8 cellular contexts compared by ENCODE assay signal in genomic region chr22:27133951-27134664, GRCh38.
DNase-seq lines count a peak whose midpoint lies in the region; ATAC-seq and TF ChIP-seq lines count a peak whose summit lies in the region.

No MANE protein-coding gene starts in this region.

- H2BK20ac ChIP-seq in IMR-90 (ENCODE audit: low read depth, low read length), result peak overlapping the region; percentile 89

- H3K4me2 ChIP-seq in BLaER1 treated with 17β-estradiol and CSF1 and Interleukin-3, amounts not matched to agents 10 nM and 100 nM, result peak overlapping the region; percentile 75 to 96 (median 83)
- H3K4me2 ChIP-seq in IMR-90 (ENCODE audit: low read depth, low read length), result peak overlapping the region; percentile 55; the same call in 1 of the 2 replicates

- intact Hi-C loops in IMR-90 (cut with micrococcal nuclease), result no loop called here

- ATAC-seq in IMR-90 (ENCODE audit: low read depth) (peak; percentile 78), GM18858 (IDR thresholded peaks at IDR 0.05; ENCODE audit: unreplicated experiment) (no peak), GM18520 (IDR thresholded peaks at IDR 0.05; ENCODE audit: unreplicated experiment) (no peak)

- CTCF ChIA-PET in IMR-90 (lab: Yijun Ruan, JAX), result interaction anchor here (0.9 kb wide), 1 partner anchor 21 kb away, joined by 3 read pairs; no protein-coding TSS in a partner anchor

- peak overlapping the region; percentile 77 for H3K14ac ChIP-seq in IMR-90 (replicated peaks; ENCODE audit: low read depth, low read length)

- H2AFZ ChIP-seq in IMR-90 (replicated peaks; ENCODE audit: low read length, poor library complexity), result peak overlapping the region; percentile 60

- H3K23ac ChIP-seq in IMR-90 (ENCODE audit: low read depth, low read length), result peak overlapping the region; percentile 26; the same call in 1 of the 2 replicates

- peaks cover 30 to 72% (median 56%) of the 10 kb centered on the region in 10 experiments for H3K4me1 ChIP-seq in BLaER1 treated with 17β-estradiol and CSF1 and Interleukin-3, amounts not matched to agents 10 nM and 100 nM
- H3K4me1 ChIP-seq in IMR-90 (ENCODE audit: control insufficient read depth, insufficient read depth, low read length), result peaks cover 13% of the 10 kb centered on the region

- H3K9me1 ChIP-seq in IMR-90 (ENCODE audit: insufficient read depth, low read length), result peaks cover 15% of the 10 kb centered on the region

- H3K18ac ChIP-seq in IMR-90 (ENCODE audit: low read depth, low read length), result peak overlapping the region; percentile 17

- DNase-seq in IMR-90 (peak; percentile 86), amniotic stem cell (lab: John Stamatoyannopoulos, UW) (peak; percentile 11), myocyte (ENCODE audit: low read depth) (peak; percentile 73), activated gamma-delta T cell treated with Interleukin-2 at 50 U/mL for 16 hours (no peak), NCI-H526 treated with DMSO at 0.1 percent for 48 hours (lab: John Stamatoyannopoulos, UW) (no peak)

- no peaks in the 10 kb centered on the region for H3K79me1 ChIP-seq in IMR-90 (ENCODE audit: low read depth in 1 of 2, low read length in 2 of 2)

- H4K20me1 ChIP-seq in BLaER1 treated with 17β-estradiol and CSF1 and Interleukin-3, amounts not matched to agents 10 nM and 100 nM, result no peaks in the 10 kb centered on the region
- no peaks in the 10 kb centered on the region for H4K20me1 ChIP-seq in IMR-90 (ENCODE audit: insufficient read depth, low read length)

- H2BK120ac ChIP-seq in IMR-90 (ENCODE audit: low read depth, low read length), result peak overlapping the region; percentile 94

- no peak for TF ChIP-seq RAD21 in IMR-90 (IDR thresholded peaks at IDR 0.05; ENCODE audit: low read length)

- peak overlapping the region; percentile 87 for H2AK5ac ChIP-seq in IMR-90 (ENCODE audit: low read depth, low read length)

- peak overlapping the region in 10 of 11 experiments; percentile 58 to 92 (median 86); a peak in 20 of 22 replicates for H3K27ac ChIP-seq in BLaER1 treated with 17β-estradiol and CSF1 and Interleukin-3, amounts not matched to agents 10 nM and 100 nM
- H3K27ac ChIP-seq in IMR-90 (ENCODE audit: insufficient read depth, low read length), result no peak overlapping the region; the same call in 1 of the 2 replicates

- no peaks in the 10 kb centered on the region for H3K27me3 ChIP-seq in BLaER1 treated with 17β-estradiol and CSF1 and Interleukin-3, amounts not matched to agents 10 nM and 100 nM
- peaks cover 2% of the 10 kb centered on the region; the same call in 1 of the 2 replicates for H3K27me3 ChIP-seq in IMR-90 (ENCODE audit: control insufficient read depth, insufficient read depth, low read length)

- peak overlapping the region; percentile 74; the same call in 1 of the 3 replicates for H2BK15ac ChIP-seq in IMR-90 (ENCODE audit: low read depth, low read length)

- no peak overlapping the region for H3K56ac ChIP-seq in IMR-90 (ENCODE audit: extremely low read depth, insufficient read depth, low read length)

- H4K91ac ChIP-seq in IMR-90 (ENCODE audit: insufficient read depth, low read depth, low read length), result peak overlapping the region; percentile 79

- POLR2A ChIA-PET in IMR-90 (lab: Charles Lee; ENCODE audit: unreplicated experiment), result no interaction called here

- no peak for TF ChIP-seq POLR2A in IMR-90 (IDR thresholded peaks at IDR 0.05; ENCODE audit: low read depth, low read length)

- peaks cover 5 to 16% (median 10%) of the 10 kb centered on the region in 11 experiments; a peak in 19 of 22 replicates for H3K9me3 ChIP-seq in BLaER1 treated with 17β-estradiol and CSF1 and Interleukin-3, amounts not matched to agents 10 nM and 100 nM (replicated peaks in 1 of 11)
- H3K9me3 ChIP-seq in IMR-90 (ENCODE audit: control insufficient read depth, insufficient read depth, low read length), result peaks cover 7% of the 10 kb centered on the region

- peak overlapping the region; percentile 87 for H3K4ac ChIP-seq in IMR-90 (ENCODE audit: low read depth, low read length)

- dilution Hi-C loops in IMR-90 (cut with HindIII; ENCODE audit: low sequenced_read_pairs, unreplicated experiment), result no loop called here

- H3K36me3 ChIP-seq in BLaER1 treated with 17β-estradiol and CSF1 and Interleukin-3, amounts not matched to agents 10 nM and 100 nM, result no peaks in the 10 kb centered on the region
- no peaks in the 10 kb centered on the region for H3K36me3 ChIP-seq in IMR-90 (ENCODE audit: control insufficient read depth, insufficient read depth, low read length)

- peak overlapping the region; percentile 7 for H2BK5ac ChIP-seq in IMR-90 (ENCODE audit: low read depth, low read length, poor library complexity, severe bottlenecking)

- no TSS peak for BruUV-seq in IMR-90 (replicated peaks; lab: Mats Ljungman, UMichigan)

- peak overlapping the region; percentile 28 to 74 for H4K8ac ChIP-seq in IMR-90 (ENCODE audit: low read depth in 2 of 2, low read length in 2 of 2)

- peak overlapping the region in 2 of 10 experiments; percentile 13 to 28; a peak in 1 of 20 replicates for H3K4me3 ChIP-seq in BLaER1 treated with 17β-estradiol and CSF1 and Interleukin-3, amounts not matched to agents 10 nM and 100 nM
- no peak overlapping the region for H3K4me3 ChIP-seq in IMR-90 (ENCODE audit: insufficient read depth, low read depth, low read length)

- peak overlapping the region; percentile 10 for H2AK9ac ChIP-seq in IMR-90 (replicated peaks; ENCODE audit: low read depth, low read length, poor library complexity)

- in situ Hi-C loops in IMR-90 (cut with MboI; ENCODE audit: low sequenced_read_pairs), result no loop called here

- 0% methylated on average over 1 of the region's 12 CpGs; no CpG with 5 or more reads in 1 of the 2 experiments for WGBS in IMR-90 (ENCODE audit: extremely low coverage in 2 of 2, insufficient read length in 1 of 2), 2 experiments

- H4K5ac ChIP-seq in IMR-90 (ENCODE audit: low read depth, low read length), result no peak overlapping the region

- peak overlapping the region in 9 of 11 experiments; percentile 37 to 77 (median 68); a peak in 17 of 22 replicates for H3K9ac ChIP-seq in BLaER1 treated with 17β-estradiol and CSF1 and Interleukin-3, amounts not matched to agents 10 nM and 100 nM
- H3K9ac ChIP-seq in IMR-90 (ENCODE audit: low read depth, low read length), result no peak overlapping the region

- no peak for TF ChIP-seq CTCF in IMR-90 (conservative IDR thresholded peaks at IDR 0.05; ENCODE audit: low read depth, low read length)

TF ChIP-seq in IMR-90, 13 proteins besides CTCF, POLR2A, EP300 and RAD21:
- TF ChIP-seq USF2 (IDR thresholded peaks at IDR 0.05; ENCODE audit: low read depth, low read length), result no peak
- no peak for TF ChIP-seq MAZ (IDR thresholded peaks at IDR 0.05; ENCODE audit: borderline replicate concordance, low read depth, low read length)
- no peak for TF ChIP-seq MAFK (IDR thresholded peaks at IDR 0.05; ENCODE audit: low read depth, low read length)
- TF ChIP-seq FOS (IDR thresholded peaks at IDR 0.05; ENCODE audit: low read depth, low read length), result peak; percentile 87
- peak; percentile 87 for TF ChIP-seq CEBPB (IDR thresholded peaks at IDR 0.05; ENCODE audit: low read depth, low read length)
- no peak for TF ChIP-seq SMC3 (IDR thresholded peaks at IDR 0.05; ENCODE audit: low read depth, low read length)
- TF ChIP-seq NFE2L2 (IDR thresholded peaks at IDR 0.05; ENCODE audit: low read depth, low read length), result peak; percentile 49; the same call in 1 of the 2 replicates
- TF ChIP-seq RFX5 (IDR thresholded peaks at IDR 0.05; ENCODE audit: low read depth, low read length), result no peak
- TF ChIP-seq CHD1 (IDR thresholded peaks at IDR 0.05; ENCODE audit: low read depth, low read length), result no peak
- no peak for TF ChIP-seq RCOR1 (IDR thresholded peaks at IDR 0.05; ENCODE audit: insufficient replicate concordance, low read length)
- TF ChIP-seq, protein P1, sequence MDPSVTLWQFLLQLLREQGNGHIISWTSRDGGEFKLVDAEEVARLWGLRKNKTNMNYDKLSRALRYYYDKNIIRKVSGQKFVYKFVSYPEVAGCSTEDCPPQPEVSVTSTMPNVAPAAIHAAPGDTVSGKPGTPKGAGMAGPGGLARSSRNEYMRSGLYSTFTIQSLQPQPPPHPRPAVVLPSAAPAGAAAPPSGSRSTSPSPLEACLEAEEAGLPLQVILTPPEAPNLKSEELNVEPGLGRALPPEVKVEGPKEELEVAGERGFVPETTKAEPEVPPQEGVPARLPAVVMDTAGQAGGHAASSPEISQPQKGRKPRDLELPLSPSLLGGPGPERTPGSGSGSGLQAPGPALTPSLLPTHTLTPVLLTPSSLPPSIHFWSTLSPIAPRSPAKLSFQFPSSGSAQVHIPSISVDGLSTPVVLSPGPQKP (IDR thresholded peaks at IDR 0.05; ENCODE audit: borderline replicate concordance, low read depth, low read length), result no peak

Comparison
In these comparisons a context has a peak if more than half of its experiments do, and no peak if none do; other contexts are left out.
1. DNase-seq: peak in IMR-90 (single experiment), amniotic stem cell (single experiment) and myocyte (single experiment); none in activated gamma-delta T cell treated with Interleukin-2 at 50 U/mL for 16 hours (single experiment) and NCI-H526 treated with DMSO at 0.1 percent for 48 hours (single experiment).